27 cellular contexts compared by ENCODE assay signal in the genomic region with DNA sequence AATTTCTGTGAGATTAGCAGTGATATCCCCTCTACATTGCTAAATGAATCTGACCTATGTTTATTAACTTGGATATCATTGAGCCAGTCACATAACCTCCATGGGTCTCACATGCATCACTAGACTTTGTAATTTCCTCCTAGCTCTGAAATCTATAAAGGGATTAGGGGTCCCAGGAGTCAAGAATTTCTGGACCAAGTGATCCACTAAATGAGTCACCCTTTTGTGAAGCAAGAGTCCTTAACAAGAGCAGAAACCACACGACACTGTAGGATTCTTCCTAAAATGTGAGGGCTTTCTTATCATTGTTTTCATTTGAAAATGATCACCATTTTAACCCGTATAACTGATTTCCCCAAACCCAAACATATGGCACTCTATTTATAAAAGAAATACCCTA.
"Had no signal": no experiment of that assay in that cellular context is flagged by ENCODE, and none has a peak within 500 bp of the region (broad histone marks: within the 10 kb centered on the region; RNA-seq: fewer than 3 reads in every experiment).

No MANE protein-coding gene starts in this region.

- H3K4me1 Mint-ChIP-seq: activated CD4-positive, alpha-beta T cell treated with anti-CD3 and anti-CD28 coated beads for 36 hours; naive thymus-derived CD8-positive, alpha-beta T cell; neural crest cell had no signal

- H3K9me3 ChIP-seq: body of pancreas, psoas muscle, suprapubic skin, tibial artery, upper lobe of right lung had no signal

- H3K9ac ChIP-seq: parathyroid adenoma had no signal

- H3K27me3 ChIP-seq: body of pancreas, dorsolateral prefrontal cortex, gastroesophageal sphincter, spleen, suprapubic skin, tibial artery, upper lobe of right lung had no signal

- H3K79me2 ChIP-seq: parathyroid adenoma had no signal

- H3K4me3 Mint-ChIP-seq: activated CD4-positive, alpha-beta T cell treated with anti-CD3 and anti-CD28 coated beads for 36 hours; activated T-cell treated with anti-CD3 and anti-CD28 coated beads, Interleukin-2, amount 50 U/mL, for 72 hours; naive thymus-derived CD8-positive, alpha-beta T cell; neural crest cell; T-helper 2 cell treated with Interferon-gamma antibody and Interleukin-4, amounts not matched to agents 5 μg/mL and 100 μg/mL, for 36 hours had no signal

- H3K4me3 ChIP-seq: body of pancreas, dorsolateral prefrontal cortex, gastroesophageal sphincter, psoas muscle, spleen, suprapubic skin, tibial artery, upper lobe of right lung had no signal

- H3K36me3 ChIP-seq: gastroesophageal sphincter, spleen, suprapubic skin, tibial artery, upper lobe of right lung had no signal

- ATAC-seq: activated CD4-positive, alpha-beta T cell treated with anti-CD3 and anti-CD28 coated beads for 36 hours; activated naive CD4-positive, alpha-beta T cell treated with anti-CD3 and anti-CD28 coated beads, Interleukin-2, amount 50 U/mL, for 72 hours; activated T-cell treated with anti-CD3 and anti-CD28 coated beads, Interleukin-2, amount 50 U/mL, for 72 hours; body of pancreas; gastroesophageal sphincter; left colon; naive thymus-derived CD8-positive, alpha-beta T cell; psoas muscle; right cardiac atrium; upper lobe of right lung had no signal

- H3K27ac Mint-ChIP-seq: activated CD4-positive, alpha-beta T cell treated with anti-CD3 and anti-CD28 coated beads for 36 hours; activated naive CD4-positive, alpha-beta T cell treated with anti-CD3 and anti-CD28 coated beads, Interleukin-2, amount 50 U/mL, for 72 hours; activated T-cell treated with anti-CD3 and anti-CD28 coated beads, Interleukin-2, amount 50 U/mL, for 72 hours; naive thymus-derived CD8-positive, alpha-beta T cell; T-helper 2 cell treated with Interferon-gamma antibody and Interleukin-4, amounts not matched to agents 5 μg/mL and 100 μg/mL, for 36 hours had no signal

- H3K4me1 ChIP-seq: gastroesophageal sphincter, parathyroid adenoma, psoas muscle, spleen, suprapubic skin, tibial artery, upper lobe of right lung had no signal

- H3K9me3 Mint-ChIP-seq: activated naive CD4-positive, alpha-beta T cell treated with anti-CD3 and anti-CD28 coated beads, Interleukin-2, amount 50 U/mL, for 72 hours; activated T-cell treated with anti-CD3 and anti-CD28 coated beads, Interleukin-2, amount 50 U/mL, for 72 hours; T-helper 2 cell treated with Interferon-gamma antibody and Interleukin-4, amounts not matched to agents 5 μg/mL and 100 μg/mL, for 36 hours had no signal

- H3K36me3 Mint-ChIP-seq: activated naive CD4-positive, alpha-beta T cell treated with anti-CD3 and anti-CD28 coated beads, Interleukin-2, amount 50 U/mL, for 72 hours had no signal

- H3K27ac ChIP-seq: body of pancreas, dorsolateral prefrontal cortex, gastroesophageal sphincter, parathyroid adenoma, psoas muscle, spleen, suprapubic skin, tibial artery, upper lobe of right lung had no signal

- H2AFZ ChIP-seq: parathyroid adenoma had no signal

- DNase-seq: activated CD4-positive, alpha-beta T cell treated with anti-CD3 and anti-CD28 coated beads for 36 hours; activated CD4-positive, CD25-positive, alpha-beta regulatory T cell; activated naive CD4-positive, alpha-beta T cell; activated T-cell treated with anti-CD3 and anti-CD28 coated beads for 4 hours; activated T-cell treated with anti-CD3 and anti-CD28 coated beads, Interleukin-2, amount 50 U/mL, for 72 hours; anterior cingulate cortex; body of pancreas; dorsolateral prefrontal cortex; effector memory CD4-positive, alpha-beta T cell; erythroblast; head of caudate nucleus; hippocampal formation; left colon; naive thymus-derived CD8-positive, alpha-beta T cell; occipital lobe; psoas muscle; right cardiac atrium; spleen; stimulated activated naive CD4-positive, alpha-beta T cell; tibial artery; upper lobe of right lung had no signal
